21 cellular contexts compared by ENCODE assay signal in genomic region chr3:81483046-81483445, GRCh38.
"Had no signal": no experiment of that assay in that cellular context is flagged by ENCODE, and none has a peak within 500 bp of the region (broad histone marks: within the 10 kb centered on the region; RNA-seq: fewer than 3 reads in every experiment).

No MANE protein-coding gene starts in this region.

- H3K9me3 ChIP-seq: SJCRH30 had no signal

- ATAC-seq: SK-N-SH treated with all-trans-retinoic acid at 6 μM for 48 hours had no signal

- FAIRE-seq: RCC 7860 had no signal

- H3K4me1 ChIP-seq: SJCRH30 had no signal

- H3K27me3 ChIP-seq: MG63, SJCRH30 had no signal

- DNase-seq: KBM-7, MG63, NCI-H1092, NCI-H1105 treated with DMSO at 0.1 percent for 48 hours, NCI-H1417 treated with DMSO at 0.1 percent for 48 hours, NCI-H146, NCI-H1694 treated with DMSO at 0.1 percent for 48 hours, NCI-H1930, NCI-H2081, NCI-H2107, NCI-H226, NCI-H446, NCI-H510A, NCI-H524 treated with DMSO at 0.1 percent for 48 hours, NCI-H69, NCI-H774, RPMI8226, SHP77 treated with DMSO at 0.1 percent for 48 hours, SJCRH30 had no signal

- H3K4me3 ChIP-seq: MG63, SJCRH30 had no signal

- H3K27ac ChIP-seq: SJCRH30 had no signal

- H3K36me3 ChIP-seq: SJCRH30 had no signal
